In genomic region chr18:392926-393325, GRCh38 we compare ENCODE assay signal across 35 cellular contexts.
DNase-seq lines count a peak whose midpoint lies in the region; ATAC-seq and TF ChIP-seq lines count a peak whose summit lies in the region.
"Had no signal": no experiment of that assay in that cellular context is flagged by ENCODE, and none has a peak within 500 bp of the region (broad histone marks: within the 10 kb centered on the region; RNA-seq: fewer than 3 reads in every experiment).

No MANE protein-coding gene starts in this region.

- TF ChIP-seq CTCF in BE2C (IDR thresholded peaks at IDR 0.05; ENCODE audit: low read depth, low read length) (no peak), LNCaP clone FGC (IDR thresholded peaks at IDR 0.05; ENCODE audit: control insufficient read depth, extremely low read depth, insufficient read depth) (no peak), cardiac fibroblast (IDR thresholded peaks at IDR 0.05; ENCODE audit: low read depth, low read length) (no peak), mesothelial cell of epicardium (IDR thresholded peaks at IDR 0.05; ENCODE audit: unreplicated experiment) (no peak), Peyer's patch (IDR thresholded peaks at IDR 0.05) (no peak), HFFc6 (IDR thresholded peaks at IDR 0.05) (no peak)

- peak overlapping the region; percentile 70 for H3K27ac Mint-ChIP-seq in mesothelial cell of epicardium
- H3K27ac Mint-ChIP-seq in HFFc6 = no peak overlapping the region
- H3K27ac Mint-ChIP-seq: activated naive CD8-positive, alpha-beta T cell treated with anti-CD3 and anti-CD28 coated beads, Interleukin-2, amount 10 ng/mL, durations not matched to agents 7 days and 5 days; endodermal cell; natural killer cell treated with Interleukin-12 subunit alpha and Interleukin-12 subunit beta and Interleukin-15 and Interleukin-18, amount 100 ng/mL, for 72 hours; stimulated activated naive CD8-positive, alpha-beta T cell treated with anti-CD3 and anti-CD28 coated beads, Interleukin-15, amount 100 ng/mL, for 72 hours; T-helper 17 cell had no signal

- H3K36me3 ChIP-seq in BE2C (no peaks in the 10 kb centered on the region), Peyer's patch (no peaks in the 10 kb centered on the region)
- H3K36me3 ChIP-seq: gastrocnemius medialis, spleen, transverse colon had no signal

- H3K4me3 Mint-ChIP-seq in mesothelial cell of epicardium = no peak overlapping the region
- no peak overlapping the region for H3K4me3 Mint-ChIP-seq in HFFc6
- H3K4me3 Mint-ChIP-seq: activated naive CD8-positive, alpha-beta T cell treated with anti-CD3 and anti-CD28 coated beads, Interleukin-2, amount 10 ng/mL, durations not matched to agents 7 days and 5 days; endodermal cell; natural killer cell treated with Interleukin-12 subunit alpha and Interleukin-12 subunit beta and Interleukin-15 and Interleukin-18, amount 100 ng/mL, for 72 hours; stimulated activated naive CD8-positive, alpha-beta T cell treated with anti-CD3 and anti-CD28 coated beads, Interleukin-15, amount 100 ng/mL, for 72 hours; T-helper 17 cell had no signal

- H3K27me3 ChIP-seq in BE2C = no peaks in the 10 kb centered on the region
- H3K27me3 ChIP-seq in Peyer's patch = no peaks in the 10 kb centered on the region
- H3K27me3 ChIP-seq: gastrocnemius medialis, hepatocyte, spleen, transverse colon had no signal

- H3K27ac ChIP-seq in Peyer's patch = no peak overlapping the region
- H3K27ac ChIP-seq: gastrocnemius medialis, hepatocyte, HL-60, KMS-11, spleen had no signal

- H3K4me1 ChIP-seq in BE2C = peaks cover 37% of the 10 kb centered on the region
- H3K4me1 ChIP-seq in Peyer's patch = no peaks in the 10 kb centered on the region
- H3K4me1 ChIP-seq: gastrocnemius medialis, spleen had no signal

- no peaks in the 10 kb centered on the region for H3K27me3 Mint-ChIP-seq in mesothelial cell of epicardium (ENCODE audit: low read depth)
- H3K27me3 Mint-ChIP-seq in HFFc6 (ENCODE audit: insufficient read depth) = peaks cover 4% of the 10 kb centered on the region

- no peak for ATAC-seq in HG02840 (IDR thresholded peaks at IDR 0.05; ENCODE audit: low FRiP score, unreplicated experiment)
- no peak for ATAC-seq in GM21576 (IDR thresholded peaks at IDR 0.05; ENCODE audit: unreplicated experiment)
- ATAC-seq: activated CD4-positive, CD25-positive, alpha-beta regulatory T cell treated with anti-CD3 and anti-CD28 coated beads, Interleukin-2, amount 50 U/mL, for 24 hours; esophagus mucosa; gastrocnemius medialis; left cardiac atrium; natural killer cell treated with Interleukin-12 subunit alpha and Interleukin-12 subunit beta and Interleukin-15 and Interleukin-18, amount 100 ng/mL, for 72 hours; stimulated activated naive CD8-positive, alpha-beta T cell treated with anti-CD3 and anti-CD28 coated beads, Interleukin-15, amount 100 ng/mL, for 72 hours; T-helper 17 cell had no signal

- H3K9me3 ChIP-seq in BE2C (no peaks in the 10 kb centered on the region), Peyer's patch (no peaks in the 10 kb centered on the region)
- H3K9me3 ChIP-seq: gastrocnemius medialis, spleen, transverse colon had no signal

- DNase-seq in BE2C (peak; percentile 17), LNCaP clone FGC (ENCODE audit: low read depth) (peak; percentile 4), cardiac fibroblast (ENCODE audit: low read depth in 2 of 2) (peak; percentile 28 to 63), mesothelial cell of epicardium (ENCODE audit: low spot score in 2 of 2, unreplicated experiment in 2 of 2) (no peak), Peyer's patch (no peak), HFFc6 (no peak)
- DNase-seq: activated CD4-positive, alpha-beta T cell treated with anti-CD3 and anti-CD28 coated beads, Interleukin-2, amount 50 U/mL, for 4 hours; activated gamma-delta T cell treated with Interleukin-2 at 50 U/mL for 16 hours; activated naive CD8-positive, alpha-beta T cell treated with anti-CD3 and anti-CD28 coated beads, Interleukin-2, amount 10 ng/mL, durations not matched to agents 7 days and 5 days; activated T-cell treated with anti-CD3 and anti-CD28 coated beads, Interleukin-2, amount 50 U/mL, for 48 hours; aorta; central memory CD4-positive, alpha-beta T cell; dermis blood vessel endothelial cell; endodermal cell; gastrocnemius medialis; H7; left cardiac atrium; mammary epithelial cell; MM.1S; NCI-H1105 treated with DMSO at 0.1 percent for 48 hours; NCI-H187 treated with DMSO at 0.1 percent for 48 hours; NCI-H446 treated with DMSO at 0.1 percent for 48 hours; NCI-H82; spleen; stimulated activated naive CD8-positive, alpha-beta T cell treated with anti-CD3 and anti-CD28 coated beads, Interleukin-15, amount 100 ng/mL, for 72 hours; T-helper 17 cell; transverse colon had no signal

- H3K9me3 Mint-ChIP-seq in mesothelial cell of epicardium = no peaks in the 10 kb centered on the region
- H3K9me3 Mint-ChIP-seq in HFFc6 = no peaks in the 10 kb centered on the region
- H3K9me3 Mint-ChIP-seq: activated naive CD8-positive, alpha-beta T cell treated with anti-CD3 and anti-CD28 coated beads, Interleukin-2, amount 10 ng/mL, durations not matched to agents 7 days and 5 days; endodermal cell; natural killer cell treated with Interleukin-12 subunit alpha and Interleukin-12 subunit beta and Interleukin-15 and Interleukin-18, amount 100 ng/mL, for 72 hours; stimulated activated naive CD8-positive, alpha-beta T cell treated with anti-CD3 and anti-CD28 coated beads, Interleukin-15, amount 100 ng/mL, for 72 hours had no signal

- H3K36me3 Mint-ChIP-seq in mesothelial cell of epicardium (no peaks in the 10 kb centered on the region), HFFc6 (ENCODE audit: low read depth) (0 out of 2 replicates have a peak, but pooled peaks cover 5% of the 10 kb centered on the region)
- H3K36me3 Mint-ChIP-seq: activated naive CD8-positive, alpha-beta T cell treated with anti-CD3 and anti-CD28 coated beads, Interleukin-2, amount 10 ng/mL, durations not matched to agents 7 days and 5 days; natural killer cell treated with Interleukin-12 subunit alpha and Interleukin-12 subunit beta and Interleukin-15 and Interleukin-18, amount 100 ng/mL, for 72 hours had no signal

- H3K4me1 Mint-ChIP-seq in mesothelial cell of epicardium (peaks cover 76% of the 10 kb centered on the region), HFFc6 (ENCODE audit: low read depth) (peaks cover 43% of the 10 kb centered on the region)
- H3K4me1 Mint-ChIP-seq: T-helper 17 cell had no signal

- no peak for TF ChIP-seq POLR2A in Peyer's patch (IDR thresholded peaks at IDR 0.05)

- no peak overlapping the region for H3K4me3 ChIP-seq in BE2C (ENCODE audit: low read depth, low read length)
- H3K4me3 ChIP-seq in LNCaP clone FGC (ENCODE audit: low read depth, low read length) = no peak overlapping the region
- no peak overlapping the region for H3K4me3 ChIP-seq in cardiac fibroblast (replicated peaks in 1 of 2; ENCODE audit: low read depth in 2 of 2, low read length in 2 of 2)
- no peak overlapping the region for H3K4me3 ChIP-seq in Peyer's patch
- H3K4me3 ChIP-seq: gastrocnemius medialis, hepatocyte, spleen, transverse colon had no signal

Comparison
In these comparisons a context has a peak if more than half of its experiments do, and no peak if none do; other contexts are left out.
1. DNase-seq: peak in BE2C (single experiment), LNCaP clone FGC (single experiment) and cardiac fibroblast (2 of 2); none in mesothelial cell of epicardium (0 of 2), Peyer's patch (0 of 3) and HFFc6 (single experiment).